ENCODE assay signal across 18 cellular contexts in the genomic region with DNA sequence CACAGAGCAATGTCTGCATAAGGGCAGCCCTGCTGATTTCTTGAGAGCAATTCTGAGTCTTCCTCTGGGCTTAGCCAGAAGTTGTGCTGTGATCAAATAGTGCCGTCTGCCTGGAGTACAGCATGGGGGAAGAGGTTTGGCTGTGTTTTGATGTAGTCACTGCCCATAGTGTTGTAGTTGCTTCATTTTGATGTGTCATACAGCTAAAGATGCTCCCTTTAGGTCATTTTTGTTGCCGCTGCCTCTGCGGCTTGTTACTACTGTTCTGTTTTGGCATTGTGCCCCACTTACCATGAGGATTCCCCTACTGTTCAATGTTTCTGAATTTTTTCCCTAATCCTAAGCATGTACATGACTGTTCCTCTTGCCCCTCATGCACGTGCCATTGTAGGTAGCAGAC.
A peak's percentile ranks its signal among the peaks of the same experiment; 100 is the strongest.
DNase-seq lines count a peak whose midpoint lies in the region; ATAC-seq and TF ChIP-seq lines count a peak whose summit lies in the region.
"Had no signal": no experiment of that assay in that cellular context is flagged by ENCODE, and none has a peak within 500 bp of the region (broad histone marks: within the 10 kb centered on the region; RNA-seq: fewer than 3 reads in every experiment).

No MANE protein-coding gene starts in this region.

- DNase-seq in NCI-H748 treated with DMSO at 0.1 percent for 48 hours (lab: John Stamatoyannopoulos, UW): peak; percentile 49
- DNase-seq in NCI-H748 (lab: John Stamatoyannopoulos, UW; ENCODE audit: unreplicated experiment): no peak
- peak; percentile 10 for DNase-seq in MV-4-11 (lab: John Stamatoyannopoulos, UW)
- peak; percentile 36 for DNase-seq in fibroblast of gingiva (ENCODE audit: low read depth)
- DNase-seq in GM10266 (ENCODE audit: extremely low spot score): no peak
- no peak for DNase-seq in COLO668 (lab: John Stamatoyannopoulos, UW; ENCODE audit: unreplicated experiment)
- DNase-seq in activated T-cell treated with anti-CD3 and anti-CD28 coated beads for 4 hours: no peak
- DNase-seq: activated CD4-positive, CD25-positive, alpha-beta regulatory T cell treated with anti-CD3 and anti-CD28 coated beads, Interleukin-2, amount 50 U/mL, for 72 hours; activated effector memory CD4-positive, alpha-beta T cell treated with Interleukin-2 at 50 U/mL for 16 hours; CD4-positive, alpha-beta memory T cell; dorsolateral prefrontal cortex; lower lobe of right lung; Peyer's patch; SK-N-SH; stimulated activated naive B cell treated with anti-CD40 and anti-IgM and Interleukin-4, amounts not matched to agents 10 μg/mL and 1 μg/mL and 100 μg/mL, for 72 hours; T-helper 9 cell; tibial artery had no signal

- TF ChIP-seq CTCF in GM10266 (IDR thresholded peaks at IDR 0.05; ENCODE audit: control insufficient read depth, insufficient read depth, low read depth, missing control alignments): no peak

- ATAC-seq in HG03565 (IDR thresholded peaks at IDR 0.05; ENCODE audit: unreplicated experiment): no peak
- ATAC-seq: stimulated activated naive B cell treated with anti-CD40 and anti-IgM and Interleukin-4, amounts not matched to agents 10 μg/mL and 1 μg/mL and 100 μg/mL, for 72 hours had no signal

Comparison
In these comparisons a context has a peak if more than half of its experiments do, and no peak if none do; other contexts are left out.
1. DNase-seq: peak in NCI-H748 treated with DMSO at 0.1 percent for 48 hours (single experiment), MV-4-11 (single experiment) and fibroblast of gingiva (single experiment); none in NCI-H748 (single experiment), GM10266 (single experiment), COLO668 (single experiment) and activated T-cell treated with anti-CD3 and anti-CD28 coated beads for 4 hours (single experiment).